Comparison of ENCODE assay signal across 8 cellular contexts in genomic region chr19:37505958-37506386, GRCh38. TPM values are rescaled to one million over a fixed set of nuclear protein-coding genes. Genes with fewer than 3 reads are reported as not detected.
A peak's percentile ranks its signal among the peaks of the same experiment; 100 is the strongest.
DNase-seq lines count a peak whose midpoint lies in the region; ATAC-seq lines count a peak whose summit lies in the region.

No MANE protein-coding gene starts in this region.

- POLR2A ChIA-PET in T-cell (lab: Charles Lee): interaction anchor here in 1 of 2 donors (0.5 to 1.3 kb wide), 3 partner anchors 89 to 531 kb away, joined by 5 to 9 read pairs (median 7); partner anchors contain the start of genes ZNF527, ZNF540 and ZNF571

- H3K4me3 Mint-ChIP-seq in T-cell: no peak overlapping the region

- peaks cover 29% of the 10 kb centered on the region for H3K36me3 Mint-ChIP-seq in T-cell

- H3K27ac Mint-ChIP-seq in T-cell: no peak overlapping the region

- peaks cover 15 to 28% (median 25%) of the 10 kb centered on the region in 3 donors for H3K9me3 Mint-ChIP-seq in T-cell

- H3K27ac ChIP-seq in substantia nigra (ENCODE audit: low read depth, low read length, poor library complexity, severe bottlenecking): peak overlapping the region; percentile 91

- H3K27me3 Mint-ChIP-seq in T-cell: no peaks in the 10 kb centered on the region

- ATAC-seq in T-cell (replicated peaks in 1 of 4): peak; percentile 2 to 14 (median 8)

- DNase-seq in NCI-H2029 (lab: John Stamatoyannopoulos, UW): peak; percentile 20
- no peak for DNase-seq in NCI-H2029 treated with DMSO at 0.1 percent for 48 hours (lab: John Stamatoyannopoulos, UW)
- peak in 2 of 34 experiments; percentile 0 for DNase-seq in T-cell
- DNase-seq in substantia nigra (lab: John Stamatoyannopoulos, UW): peak in 1 of 49 donors; percentile 1
- no peak for DNase-seq in activated naive CD4-positive, alpha-beta T cell (lab: John Stamatoyannopoulos, UW)
- no peak for DNase-seq in HuH-7 (ENCODE audit: low spot score)
- no peak for DNase-seq in effector CD8-positive, alpha-beta T cell (lab: John Stamatoyannopoulos, UW)

- H3K4me1 Mint-ChIP-seq in T-cell: no peaks in the 10 kb centered on the region

- H3K4me3 ChIP-seq in iPS-11a (ENCODE audit: low read depth, low read length): peak overlapping the region; percentile 94

- CTCF ChIA-PET in T-cell (lab: Charles Lee): interaction anchor here in 1 of 2 donors (0.8 to 1.5 kb wide), 4 partner anchors 37 to 543 kb away, joined by 3 to 4 read pairs (median 3); partner anchors contain the start of genes ZNF540, ZNF569, ZNF570 and ZNF571

RNA-seq across cellular contexts. Expression of gene ZNF793, which starts 0.8 kb away (rescaled TPM):
- total RNA-seq in T-cell: 10 to 100 TPM in 2 of 5 donors, 1 to 10 TPM in 3; 3.1 to 11.1 (median 8.6) TPM

RNA-seq across cellular contexts. Expression of gene ZNF570, which starts 36.8 kb away (rescaled TPM):
- total RNA-seq in T-cell: 10 to 100 TPM in 4 of 5 donors, 1 to 10 TPM in 1; 8.6 to 14.6 (median 12.5) TPM

RNA-seq across cellular contexts. Expression of gene ZNF569, which starts 38.7 kb away (rescaled TPM):
- total RNA-seq in T-cell: 10 to 100 TPM in 2 of 5 donors, 1 to 10 TPM in 3; 5.6 to 10.8 (median 9.4) TPM
